15 cellular contexts compared by ENCODE assay signal in the genomic region with DNA sequence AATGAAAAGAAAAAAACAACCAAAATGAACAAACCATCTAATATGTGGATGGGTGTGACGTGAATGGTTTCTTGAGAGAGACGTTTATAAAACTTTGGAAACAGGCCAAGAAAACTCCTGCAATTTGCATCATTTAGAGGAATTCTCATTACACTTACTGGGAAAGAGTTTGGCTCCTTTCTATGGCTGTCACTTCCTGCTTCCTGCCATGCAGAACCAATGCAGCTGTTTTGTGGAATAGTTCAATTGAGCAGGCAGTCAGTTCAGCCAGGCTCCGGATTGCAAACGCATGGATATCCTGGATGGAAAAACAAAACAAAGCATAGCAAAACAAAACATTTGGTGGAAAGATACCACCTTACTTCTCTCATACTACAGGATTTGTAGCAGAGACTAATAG. TPM values are rescaled to one million over a fixed set of nuclear protein-coding genes. Genes with fewer than 3 reads are reported as not detected.
DNase-seq lines count a peak whose midpoint lies in the region; ATAC-seq and TF ChIP-seq lines count a peak whose summit lies in the region.
"Had no signal": no experiment of that assay in that cellular context is flagged by ENCODE, and none has a peak within 500 bp of the region (broad histone marks: within the 10 kb centered on the region; RNA-seq: fewer than 3 reads in every experiment).

No MANE protein-coding gene starts in this region.

- no peaks in the 10 kb centered on the region for H3K27me3 Mint-ChIP-seq in mesothelial cell of epicardium (ENCODE audit: low read depth)
- H3K27me3 Mint-ChIP-seq: activated CD4-positive, alpha-beta memory T cell treated with anti-CD3 and anti-CD28 coated beads for 36 hours; CD4-positive, alpha-beta T cell had no signal

- H3K4me3 ChIP-seq in astrocyte of the spinal cord (ENCODE audit: low read depth, low read length): no peak overlapping the region
- peak overlapping the region; percentile 19 for H3K4me3 ChIP-seq in fibroblast of pulmonary artery (replicated peaks; ENCODE audit: low read depth, low read length)
- H3K4me3 ChIP-seq in tibial nerve: no peak overlapping the region
- H3K4me3 ChIP-seq in ascending aorta: no peak overlapping the region

- DNase-seq in astrocyte of the spinal cord (ENCODE audit: low read depth, low spot score) (peak; percentile 2), fibroblast of pulmonary artery (ENCODE audit: low read depth) (peak; percentile 99), mesothelial cell of epicardium (ENCODE audit: low spot score in 2 of 2, unreplicated experiment in 2 of 2) (no peak), tibial nerve (ENCODE audit: low spot score in 2 of 2) (no peak), NCI-H1092 (lab: John Stamatoyannopoulos, UW) (no peak), ascending aorta (ENCODE audit: low spot score in 2 of 2) (no peak)
- DNase-seq: activated CD4-positive, alpha-beta memory T cell treated with anti-CD3 and anti-CD28 coated beads for 36 hours; CD4-positive, alpha-beta T cell; GDM1; NCI-H524; RPMI8226; stimulated activated CD4-positive, alpha-beta T cell treated with anti-CD3 and anti-CD28 coated beads, Interleukin-4, amount 100 ng/mL, for 24 hours; stimulated activated naive CD4-positive, alpha-beta T cell treated with Interleukin-2 at 50 U/mL for 16 hours; T-helper 9 cell had no signal

- H3K9me3 ChIP-seq in tibial nerve (no peaks in the 10 kb centered on the region), ascending aorta (no peaks in the 10 kb centered on the region)

- H3K9me3 Mint-ChIP-seq in mesothelial cell of epicardium: peaks cover 9% of the 10 kb centered on the region

- peak; percentile 30 to 72 for TF ChIP-seq EP300 in tibial nerve (IDR thresholded peaks at IDR 0.05)

- H3K4me1 Mint-ChIP-seq in mesothelial cell of epicardium: no peaks in the 10 kb centered on the region

- H3K4me1 ChIP-seq in tibial nerve (peaks cover 0 to 6% (median 0%) of the 10 kb centered on the region in 4 donors), ascending aorta (no peaks in the 10 kb centered on the region)

- WGBS in tibial nerve, 2 donors: 33 to 37% methylated on average over 4 of the region's 4 CpGs

- peaks cover 0 to 40% (median 0%) of the 10 kb centered on the region in 3 donors for H3K36me3 ChIP-seq in tibial nerve
- peaks cover 4 to 51% of the 10 kb centered on the region in 2 donors for H3K36me3 ChIP-seq in ascending aorta

- intact Hi-C loops in ascending aorta (cut with DNase I): no loop called here

- TF ChIP-seq CTCF in astrocyte of the spinal cord (IDR thresholded peaks at IDR 0.05; ENCODE audit: low read depth, low read length) (no peak), fibroblast of pulmonary artery (IDR thresholded peaks at IDR 0.05; ENCODE audit: low read length, missing control alignments) (no peak), mesothelial cell of epicardium (IDR thresholded peaks at IDR 0.05; ENCODE audit: unreplicated experiment) (no peak), tibial nerve (IDR thresholded peaks at IDR 0.05) (no peak), ascending aorta (IDR thresholded peaks at IDR 0.05) (no peak)

- no peak overlapping the region for H3K4me3 Mint-ChIP-seq in mesothelial cell of epicardium
- H3K4me3 Mint-ChIP-seq: activated CD4-positive, alpha-beta memory T cell treated with anti-CD3 and anti-CD28 coated beads for 36 hours; CD4-positive, alpha-beta T cell had no signal

- H3K27ac ChIP-seq in tibial nerve (peak overlapping the region in 2 of 4 donors; percentile 5 to 65), ascending aorta (peak overlapping the region in 1 of 2 donors; percentile 49)

- H3K27me3 ChIP-seq in tibial nerve (no peaks in the 10 kb centered on the region), ascending aorta (no peaks in the 10 kb centered on the region)

- in situ Hi-C loops in astrocyte of the spinal cord (cut with HindIII; ENCODE audit: low sequenced_read_pairs): no loop called here

- H3K27ac Mint-ChIP-seq in mesothelial cell of epicardium: peak overlapping the region; percentile 43
- H3K27ac Mint-ChIP-seq: activated CD4-positive, alpha-beta memory T cell treated with anti-CD3 and anti-CD28 coated beads for 36 hours; CD4-positive, alpha-beta T cell had no signal

- TF ChIP-seq POLR2A in tibial nerve (IDR thresholded peaks at IDR 0.05): no peak

- ATAC-seq in GM21423 (IDR thresholded peaks at IDR 0.05; ENCODE audit: unreplicated experiment): no peak

- H3K36me3 Mint-ChIP-seq in mesothelial cell of epicardium: peaks cover 27% of the 10 kb centered on the region

RNA-seq across cellular contexts. Expression of gene FAM114A2, which starts 36.6 kb away (rescaled TPM):
- total RNA-seq in mesothelial cell of epicardium (27.6 to 29.2 TPM (median 28.3 TPM) in 3 replicates), tibial nerve (10 to 100 TPM; 10.5 to 19.7 (median 13.6) TPM), ascending aorta (7.2 TPM)

RNA-seq across cellular contexts. Expression of gene MFAP3, which starts 36.7 kb away (rescaled TPM):
- total RNA-seq in mesothelial cell of epicardium: 41.5 to 42.2 TPM (median 41.5 TPM) in 3 replicates
- 10 to 100 TPM; 15.7 to 45.9 (median 36.4) TPM for total RNA-seq in tibial nerve
- total RNA-seq in ascending aorta: 58.4 TPM

Comparison
In these comparisons a context has a peak if more than half of its experiments do, and no peak if none do; other contexts are left out.
1. DNase-seq: peak in astrocyte of the spinal cord (single experiment) and fibroblast of pulmonary artery (single experiment); none in mesothelial cell of epicardium (0 of 2), tibial nerve (0 of 2), NCI-H1092 (single experiment) and ascending aorta (0 of 2).